ENCODE assay signal across 1 cellular context in the genomic region with DNA sequence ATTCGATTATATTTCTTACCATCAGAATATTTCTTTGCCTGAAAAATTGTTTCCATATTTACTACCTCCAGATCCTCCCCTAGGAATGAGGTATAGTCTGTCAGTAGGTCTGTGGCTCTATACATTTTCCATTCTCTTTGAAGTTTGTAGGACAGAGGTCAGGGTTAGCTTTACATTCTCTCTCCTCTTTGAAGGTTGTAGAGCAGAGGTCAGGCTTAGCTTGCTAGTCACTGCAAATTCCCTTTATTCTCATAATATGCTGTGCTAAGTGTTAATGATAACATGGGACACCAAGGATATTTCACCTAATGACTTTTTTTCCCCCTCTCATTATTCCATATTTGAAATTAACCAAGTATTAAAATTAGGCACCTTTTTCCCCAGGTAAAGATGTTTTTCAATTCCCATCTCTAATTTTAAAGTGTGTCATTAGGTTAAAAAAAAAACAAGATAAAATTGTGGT.
TF ChIP-seq lines count a peak whose summit lies in the region.

No MANE protein-coding gene starts in this region.

TF ChIP-seq in HepG2, 621 proteins besides CTCF, POLR2A, EP300 and RAD21 (continued from another document and continues in another):
- TF ChIP-seq, protein P1, sequence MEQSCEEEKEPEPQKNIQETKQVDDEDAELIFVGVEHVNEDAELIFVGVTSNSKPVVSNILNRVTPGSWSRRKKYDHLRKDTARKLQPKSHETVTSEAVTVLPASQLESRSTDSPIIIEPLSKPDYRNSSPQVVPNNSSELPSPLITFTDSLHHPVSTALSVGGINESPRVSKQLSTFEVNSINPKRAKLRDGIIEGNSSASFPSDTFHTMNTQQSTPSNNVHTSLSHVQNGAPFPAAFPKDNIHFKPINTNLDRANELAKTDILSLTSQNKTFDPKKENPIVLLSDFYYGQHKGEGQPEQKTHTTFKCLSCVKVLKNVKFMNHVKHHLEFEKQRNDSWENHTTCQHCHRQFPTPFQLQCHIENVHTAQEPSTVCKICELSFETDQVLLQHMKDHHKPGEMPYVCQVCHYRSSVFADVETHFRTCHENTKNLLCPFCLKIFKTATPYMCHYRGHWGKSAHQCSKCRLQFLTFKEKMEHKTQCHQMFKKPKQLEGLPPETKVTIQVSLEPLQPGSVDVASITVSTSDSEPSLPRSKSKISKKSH (CRISPR knock-in tag; IDR thresholded peaks at IDR 0.05; ENCODE audit: borderline replicate concordance), result no peak
- TF ChIP-seq ATRX (CRISPR knock-in tag; IDR thresholded peaks at IDR 0.05; ENCODE audit: borderline replicate concordance) (no peak), HNRNPH1 (optimal IDR thresholded peaks at IDR 0.05; ENCODE audit: low read depth, low read length) (no peak), SRSF1 (optimal IDR thresholded peaks at IDR 0.05; ENCODE audit: low read depth, low read length) (no peak), TEAD2 (CRISPR knock-in tag; IDR thresholded peaks at IDR 0.05) (no peak), ZNF773 (CRISPR knock-in tag; IDR thresholded peaks at IDR 0.05; ENCODE audit: borderline replicate concordance) (no peak), MIER3 (CRISPR knock-in tag; IDR thresholded peaks at IDR 0.05; ENCODE audit: borderline replicate concordance) (peak; percentile 68; the same call in 1 of the 2 replicates), ZNF879 (CRISPR knock-in tag; IDR thresholded peaks at IDR 0.05) (no peak), BRCA1 (CRISPR knock-in tag; IDR thresholded peaks at IDR 0.05) (no peak), ZKSCAN1 (IDR thresholded peaks at IDR 0.05; ENCODE audit: low read length) (no peak), PHF20 (CRISPR knock-in tag; IDR thresholded peaks at IDR 0.05) (no peak), ATAD3A (CRISPR knock-in tag; IDR thresholded peaks at IDR 0.05) (no peak), ZMAT3 (CRISPR knock-in tag; conservative IDR thresholded peaks at IDR 0.05) (no peak), HNRNPUL1 (IDR thresholded peaks at IDR 0.05; ENCODE audit: low read depth, low read length) (no peak), MBNL3 (CRISPR knock-in tag; conservative IDR thresholded peaks at IDR 0.05) (no peak), TBL1XR1 (IDR thresholded peaks at IDR 0.05; ENCODE audit: borderline replicate concordance, low read length, partially characterized antibody) (peak; percentile 91), ZNF12 (CRISPR knock-in tag; IDR thresholded peaks at IDR 0.05) (peak; percentile 63; the same call in 1 of the 2 replicates), MAFG (CRISPR knock-in tag; IDR thresholded peaks at IDR 0.05) (no peak), KLF16 (CRISPR knock-in tag; IDR thresholded peaks at IDR 0.05) (peak in 1 of 2 experiments; percentile 24; a peak in 1 of 4 replicates), SMARCE1 (IDR thresholded peaks at IDR 0.05; ENCODE audit: borderline replicate concordance) (no peak), ZNF260 (CRISPR knock-in tag; IDR thresholded peaks at IDR 0.05; ENCODE audit: borderline replicate concordance, low read depth) (no peak), ATM (IDR thresholded peaks at IDR 0.05; ENCODE audit: borderline replicate concordance) (no peak), JUNB (CRISPR knock-in tag; IDR thresholded peaks at IDR 0.05; ENCODE audit: borderline replicate concordance) (no peak), CHD2 (IDR thresholded peaks at IDR 0.05; ENCODE audit: low read depth, low read length) (no peak), SMARCC2 (IDR thresholded peaks at IDR 0.05) (no peak), SIN3B (IDR thresholded peaks at IDR 0.05; ENCODE audit: low read length) (no peak), MBD4 (IDR thresholded peaks at IDR 0.05; ENCODE audit: borderline replicate concordance, low read length) (no peak), ZFY (CRISPR knock-in tag; IDR thresholded peaks at IDR 0.05) (no peak), MEIS1 (CRISPR knock-in tag; IDR thresholded peaks at IDR 0.05; ENCODE audit: borderline replicate concordance) (no peak), ZBTB1 (CRISPR knock-in tag; IDR thresholded peaks at IDR 0.05; ENCODE audit: borderline replicate concordance) (no peak), PHB2 (IDR thresholded peaks at IDR 0.05; ENCODE audit: partially characterized antibody) (no peak), KDM3A (CRISPR knock-in tag; IDR thresholded peaks at IDR 0.05; ENCODE audit: low read depth) (no peak), ZNF546 (CRISPR knock-in tag; conservative IDR thresholded peaks at IDR 0.05) (no peak)
- TF ChIP-seq, protein P2, sequence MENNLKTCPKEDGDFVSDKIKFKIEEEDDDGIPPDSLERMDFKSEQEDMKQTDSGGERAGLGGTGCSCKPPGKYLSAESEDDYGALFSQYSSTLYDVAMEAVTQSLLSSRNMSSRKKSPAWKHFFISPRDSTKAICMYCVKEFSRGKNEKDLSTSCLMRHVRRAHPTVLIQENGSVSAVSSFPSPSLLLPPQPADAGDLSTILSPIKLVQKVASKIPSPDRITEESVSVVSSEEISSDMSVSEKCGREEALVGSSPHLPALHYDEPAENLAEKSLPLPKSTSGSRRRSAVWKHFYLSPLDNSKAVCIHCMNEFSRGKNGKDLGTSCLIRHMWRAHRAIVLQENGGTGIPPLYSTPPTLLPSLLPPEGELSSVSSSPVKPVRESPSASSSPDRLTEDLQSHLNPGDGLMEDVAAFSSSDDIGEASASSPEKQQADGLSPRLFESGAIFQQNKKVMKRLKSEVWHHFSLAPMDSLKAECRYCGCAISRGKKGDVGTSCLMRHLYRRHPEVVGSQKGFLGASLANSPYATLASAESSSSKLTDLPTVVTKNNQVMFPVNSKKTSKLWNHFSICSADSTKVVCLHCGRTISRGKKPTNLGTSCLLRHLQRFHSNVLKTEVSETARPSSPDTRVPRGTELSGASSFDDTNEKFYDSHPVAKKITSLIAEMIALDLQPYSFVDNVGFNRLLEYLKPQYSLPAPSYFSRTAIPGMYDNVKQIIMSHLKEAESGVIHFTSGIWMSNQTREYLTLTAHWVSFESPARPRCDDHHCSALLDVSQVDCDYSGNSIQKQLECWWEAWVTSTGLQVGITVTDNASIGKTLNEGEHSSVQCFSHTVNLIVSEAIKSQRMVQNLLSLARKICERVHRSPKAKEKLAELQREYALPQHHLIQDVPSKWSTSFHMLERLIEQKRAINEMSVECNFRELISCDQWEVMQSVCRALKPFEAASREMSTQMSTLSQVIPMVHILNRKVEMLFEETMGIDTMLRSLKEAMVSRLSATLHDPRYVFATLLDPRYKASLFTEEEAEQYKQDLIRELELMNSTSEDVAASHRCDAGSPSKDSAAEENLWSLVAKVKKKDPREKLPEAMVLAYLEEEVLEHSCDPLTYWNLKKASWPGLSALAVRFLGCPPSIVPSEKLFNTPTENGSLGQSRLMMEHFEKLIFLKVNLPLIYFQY (CRISPR knock-in tag; IDR thresholded peaks at IDR 0.05; ENCODE audit: borderline replicate concordance), result no peak; the same call in 1 of the 2 replicates
- TF ChIP-seq, protein P3, sequence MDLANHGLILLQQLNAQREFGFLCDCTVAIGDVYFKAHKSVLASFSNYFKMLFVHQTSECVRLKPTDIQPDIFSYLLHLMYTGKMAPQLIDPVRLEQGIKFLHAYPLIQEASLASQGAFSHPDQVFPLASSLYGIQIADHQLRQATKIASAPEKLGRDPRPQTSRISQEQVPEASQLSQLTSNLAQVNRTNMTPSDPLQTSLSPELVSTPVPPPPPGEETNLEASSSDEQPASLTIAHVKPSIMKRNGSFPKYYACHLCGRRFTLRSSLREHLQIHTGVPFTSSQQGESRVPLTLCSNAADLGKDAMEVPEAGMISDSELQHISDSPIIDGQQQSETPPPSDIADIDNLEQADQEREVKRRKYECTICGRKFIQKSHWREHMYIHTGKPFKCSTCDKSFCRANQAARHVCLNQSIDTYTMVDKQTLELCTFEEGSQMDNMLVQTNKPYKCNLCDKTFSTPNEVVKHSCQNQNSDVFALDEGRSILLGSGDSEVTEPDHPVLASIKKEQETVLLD (CRISPR knock-in tag; IDR thresholded peaks at IDR 0.05; ENCODE audit: low read depth), result no peak
- TF ChIP-seq, protein P4, sequence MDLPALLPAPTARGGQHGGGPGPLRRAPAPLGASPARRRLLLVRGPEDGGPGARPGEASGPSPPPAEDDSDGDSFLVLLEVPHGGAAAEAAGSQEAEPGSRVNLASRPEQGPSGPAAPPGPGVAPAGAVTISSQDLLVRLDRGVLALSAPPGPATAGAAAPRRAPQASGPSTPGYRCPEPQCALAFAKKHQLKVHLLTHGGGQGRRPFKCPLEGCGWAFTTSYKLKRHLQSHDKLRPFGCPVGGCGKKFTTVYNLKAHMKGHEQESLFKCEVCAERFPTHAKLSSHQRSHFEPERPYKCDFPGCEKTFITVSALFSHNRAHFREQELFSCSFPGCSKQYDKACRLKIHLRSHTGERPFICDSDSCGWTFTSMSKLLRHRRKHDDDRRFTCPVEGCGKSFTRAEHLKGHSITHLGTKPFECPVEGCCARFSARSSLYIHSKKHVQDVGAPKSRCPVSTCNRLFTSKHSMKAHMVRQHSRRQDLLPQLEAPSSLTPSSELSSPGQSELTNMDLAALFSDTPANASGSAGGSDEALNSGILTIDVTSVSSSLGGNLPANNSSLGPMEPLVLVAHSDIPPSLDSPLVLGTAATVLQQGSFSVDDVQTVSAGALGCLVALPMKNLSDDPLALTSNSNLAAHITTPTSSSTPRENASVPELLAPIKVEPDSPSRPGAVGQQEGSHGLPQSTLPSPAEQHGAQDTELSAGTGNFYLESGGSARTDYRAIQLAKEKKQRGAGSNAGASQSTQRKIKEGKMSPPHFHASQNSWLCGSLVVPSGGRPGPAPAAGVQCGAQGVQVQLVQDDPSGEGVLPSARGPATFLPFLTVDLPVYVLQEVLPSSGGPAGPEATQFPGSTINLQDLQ (CRISPR knock-in tag; IDR thresholded peaks at IDR 0.05), result no peak
- TF ChIP-seq, protein P5, sequence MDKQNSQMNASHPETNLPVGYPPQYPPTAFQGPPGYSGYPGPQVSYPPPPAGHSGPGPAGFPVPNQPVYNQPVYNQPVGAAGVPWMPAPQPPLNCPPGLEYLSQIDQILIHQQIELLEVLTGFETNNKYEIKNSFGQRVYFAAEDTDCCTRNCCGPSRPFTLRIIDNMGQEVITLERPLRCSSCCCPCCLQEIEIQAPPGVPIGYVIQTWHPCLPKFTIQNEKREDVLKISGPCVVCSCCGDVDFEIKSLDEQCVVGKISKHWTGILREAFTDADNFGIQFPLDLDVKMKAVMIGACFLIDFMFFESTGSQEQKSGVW (CRISPR knock-in tag; IDR thresholded peaks at IDR 0.05; ENCODE audit: borderline replicate concordance), result no peak
- TF ChIP-seq, protein P6, sequence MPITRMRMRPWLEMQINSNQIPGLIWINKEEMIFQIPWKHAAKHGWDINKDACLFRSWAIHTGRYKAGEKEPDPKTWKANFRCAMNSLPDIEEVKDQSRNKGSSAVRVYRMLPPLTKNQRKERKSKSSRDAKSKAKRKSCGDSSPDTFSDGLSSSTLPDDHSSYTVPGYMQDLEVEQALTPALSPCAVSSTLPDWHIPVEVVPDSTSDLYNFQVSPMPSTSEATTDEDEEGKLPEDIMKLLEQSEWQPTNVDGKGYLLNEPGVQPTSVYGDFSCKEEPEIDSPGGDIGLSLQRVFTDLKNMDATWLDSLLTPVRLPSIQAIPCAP (CRISPR knock-in tag; IDR thresholded peaks at IDR 0.05; ENCODE audit: low read depth), result no peak
- TF ChIP-seq, protein P7, sequence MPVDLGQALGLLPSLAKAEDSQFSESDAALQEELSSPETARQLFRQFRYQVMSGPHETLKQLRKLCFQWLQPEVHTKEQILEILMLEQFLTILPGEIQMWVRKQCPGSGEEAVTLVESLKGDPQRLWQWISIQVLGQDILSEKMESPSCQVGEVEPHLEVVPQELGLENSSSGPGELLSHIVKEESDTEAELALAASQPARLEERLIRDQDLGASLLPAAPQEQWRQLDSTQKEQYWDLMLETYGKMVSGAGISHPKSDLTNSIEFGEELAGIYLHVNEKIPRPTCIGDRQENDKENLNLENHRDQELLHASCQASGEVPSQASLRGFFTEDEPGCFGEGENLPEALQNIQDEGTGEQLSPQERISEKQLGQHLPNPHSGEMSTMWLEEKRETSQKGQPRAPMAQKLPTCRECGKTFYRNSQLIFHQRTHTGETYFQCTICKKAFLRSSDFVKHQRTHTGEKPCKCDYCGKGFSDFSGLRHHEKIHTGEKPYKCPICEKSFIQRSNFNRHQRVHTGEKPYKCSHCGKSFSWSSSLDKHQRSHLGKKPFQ (CRISPR knock-in tag; IDR thresholded peaks at IDR 0.05; ENCODE audit: insufficient replicate concordance), result no peak
- TF ChIP-seq, protein P8, sequence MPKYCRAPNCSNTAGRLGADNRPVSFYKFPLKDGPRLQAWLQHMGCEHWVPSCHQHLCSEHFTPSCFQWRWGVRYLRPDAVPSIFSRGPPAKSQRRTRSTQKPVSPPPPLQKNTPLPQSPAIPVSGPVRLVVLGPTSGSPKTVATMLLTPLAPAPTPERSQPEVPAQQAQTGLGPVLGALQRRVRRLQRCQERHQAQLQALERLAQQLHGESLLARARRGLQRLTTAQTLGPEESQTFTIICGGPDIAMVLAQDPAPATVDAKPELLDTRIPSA (CRISPR knock-in tag; IDR thresholded peaks at IDR 0.05; ENCODE audit: borderline replicate concordance), result no peak
- TF ChIP-seq, protein P9, sequence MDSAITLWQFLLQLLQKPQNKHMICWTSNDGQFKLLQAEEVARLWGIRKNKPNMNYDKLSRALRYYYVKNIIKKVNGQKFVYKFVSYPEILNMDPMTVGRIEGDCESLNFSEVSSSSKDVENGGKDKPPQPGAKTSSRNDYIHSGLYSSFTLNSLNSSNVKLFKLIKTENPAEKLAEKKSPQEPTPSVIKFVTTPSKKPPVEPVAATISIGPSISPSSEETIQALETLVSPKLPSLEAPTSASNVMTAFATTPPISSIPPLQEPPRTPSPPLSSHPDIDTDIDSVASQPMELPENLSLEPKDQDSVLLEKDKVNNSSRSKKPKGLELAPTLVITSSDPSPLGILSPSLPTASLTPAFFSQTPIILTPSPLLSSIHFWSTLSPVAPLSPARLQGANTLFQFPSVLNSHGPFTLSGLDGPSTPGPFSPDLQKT (CRISPR knock-in tag; IDR thresholded peaks at IDR 0.05; ENCODE audit: borderline replicate concordance), result no peak
- TF ChIP-seq, protein P10, sequence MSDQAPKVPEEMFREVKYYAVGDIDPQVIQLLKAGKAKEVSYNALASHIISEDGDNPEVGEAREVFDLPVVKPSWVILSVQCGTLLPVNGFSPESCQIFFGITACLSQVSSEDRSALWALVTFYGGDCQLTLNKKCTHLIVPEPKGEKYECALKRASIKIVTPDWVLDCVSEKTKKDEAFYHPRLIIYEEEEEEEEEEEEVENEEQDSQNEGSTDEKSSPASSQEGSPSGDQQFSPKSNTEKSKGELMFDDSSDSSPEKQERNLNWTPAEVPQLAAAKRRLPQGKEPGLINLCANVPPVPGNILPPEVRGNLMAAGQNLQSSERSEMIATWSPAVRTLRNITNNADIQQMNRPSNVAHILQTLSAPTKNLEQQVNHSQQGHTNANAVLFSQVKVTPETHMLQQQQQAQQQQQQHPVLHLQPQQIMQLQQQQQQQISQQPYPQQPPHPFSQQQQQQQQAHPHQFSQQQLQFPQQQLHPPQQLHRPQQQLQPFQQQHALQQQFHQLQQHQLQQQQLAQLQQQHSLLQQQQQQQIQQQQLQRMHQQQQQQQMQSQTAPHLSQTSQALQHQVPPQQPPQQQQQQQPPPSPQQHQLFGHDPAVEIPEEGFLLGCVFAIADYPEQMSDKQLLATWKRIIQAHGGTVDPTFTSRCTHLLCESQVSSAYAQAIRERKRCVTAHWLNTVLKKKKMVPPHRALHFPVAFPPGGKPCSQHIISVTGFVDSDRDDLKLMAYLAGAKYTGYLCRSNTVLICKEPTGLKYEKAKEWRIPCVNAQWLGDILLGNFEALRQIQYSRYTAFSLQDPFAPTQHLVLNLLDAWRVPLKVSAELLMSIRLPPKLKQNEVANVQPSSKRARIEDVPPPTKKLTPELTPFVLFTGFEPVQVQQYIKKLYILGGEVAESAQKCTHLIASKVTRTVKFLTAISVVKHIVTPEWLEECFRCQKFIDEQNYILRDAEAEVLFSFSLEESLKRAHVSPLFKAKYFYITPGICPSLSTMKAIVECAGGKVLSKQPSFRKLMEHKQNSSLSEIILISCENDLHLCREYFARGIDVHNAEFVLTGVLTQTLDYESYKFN (CRISPR knock-in tag; conservative IDR thresholded peaks at IDR 0.05), result peak; percentile 100
- TF ChIP-seq, protein P11, sequence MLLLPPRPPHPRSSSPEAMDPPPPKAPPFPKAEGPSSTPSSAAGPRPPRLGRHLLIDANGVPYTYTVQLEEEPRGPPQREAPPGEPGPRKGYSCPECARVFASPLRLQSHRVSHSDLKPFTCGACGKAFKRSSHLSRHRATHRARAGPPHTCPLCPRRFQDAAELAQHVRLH (CRISPR knock-in tag; IDR thresholded peaks at IDR 0.05; ENCODE audit: borderline replicate concordance, low read depth), result no peak
